In the genomic region with DNA sequence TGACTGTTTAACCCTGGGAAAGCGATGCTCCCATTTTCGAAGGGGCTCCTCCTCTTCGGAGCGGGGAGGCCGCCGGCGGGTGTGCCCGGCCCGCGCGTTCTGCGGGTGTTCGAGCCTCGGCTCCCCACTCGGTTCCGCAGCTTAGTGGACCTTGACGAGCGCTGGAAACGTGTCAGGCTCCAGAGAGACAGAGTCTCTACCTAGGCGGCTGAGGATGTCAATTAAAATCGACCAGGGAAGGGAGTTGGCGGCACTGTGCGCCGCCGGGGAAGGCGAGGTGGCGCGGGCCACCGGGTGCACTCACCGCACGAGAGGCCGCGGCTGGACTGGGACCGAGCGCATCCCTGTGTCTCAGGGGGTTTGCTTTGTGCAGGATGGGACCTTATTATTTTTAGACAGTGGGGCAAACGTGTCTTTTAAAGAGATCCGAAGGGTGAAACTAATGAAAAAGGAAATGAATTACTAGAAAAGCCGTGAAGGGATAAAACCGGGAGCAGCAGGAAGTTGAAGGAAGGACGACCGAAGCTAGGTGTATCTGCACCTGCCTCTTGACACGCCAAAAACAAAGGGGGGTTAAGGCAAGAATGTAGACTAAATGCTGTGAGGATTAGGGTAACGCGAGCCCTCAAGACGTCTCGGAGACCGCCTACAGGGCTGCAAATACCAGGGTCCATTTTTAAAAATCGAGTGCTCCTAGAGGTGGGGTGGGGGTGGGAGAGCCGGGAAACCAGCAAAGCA, we compare ENCODE assay signal across 16 cellular contexts. TPM values are rescaled to one million over a fixed set of nuclear protein-coding genes. Genes with fewer than 3 reads are reported as not detected.
A peak's percentile ranks its signal among the peaks of the same experiment; 100 is the strongest.
DNase-seq lines count a peak whose midpoint lies in the region; ATAC-seq and TF ChIP-seq lines count a peak whose summit lies in the region.
"Had no signal": no experiment of that assay in that cellular context is flagged by ENCODE, and none has a peak within 500 bp of the region (broad histone marks: within the 10 kb centered on the region; RNA-seq: fewer than 3 reads in every experiment).

No MANE protein-coding gene starts in this region.

- peak overlapping the region in 2 of 3 donors; percentile 3 to 56 for H3K4me3 ChIP-seq in breast epithelium
- H3K4me3 ChIP-seq in iPS-18c (ENCODE audit: insufficient read depth, low read depth, low read length): peak overlapping the region; percentile 50
- H3K4me3 ChIP-seq in thoracic aorta: peak overlapping the region; percentile 50
- H3K4me3 ChIP-seq: SK-N-MC had no signal

- intact Hi-C loops in breast epithelium (cut with DNase I; ENCODE audit: low total_unique reads): no loop called here
- intact Hi-C loops in MCF 10A (cut with micrococcal nuclease): loop anchor here (5.0 kb wide), 1 partner anchor 48 kb away; no protein-coding TSS in a partner anchor

- H3K36me3 ChIP-seq in breast epithelium: no peaks in the 10 kb centered on the region
- H3K36me3 ChIP-seq in thoracic aorta: no peaks in the 10 kb centered on the region
- H3K36me3 ChIP-seq: BLaER1 treated with 17β-estradiol and CSF1 and Interleukin-3, amounts not matched to agents 10 nM and 100 nM had no signal

- H3K9me3 ChIP-seq in breast epithelium (no peaks in the 10 kb centered on the region), iPS-18c (ENCODE audit: control insufficient read depth, insufficient read depth, low read length) (peaks cover 2% of the 10 kb centered on the region), thoracic aorta (no peaks in the 10 kb centered on the region)

- H3K27ac ChIP-seq in breast epithelium (no peak overlapping the region), thoracic aorta (no peak overlapping the region)
- H3K27ac ChIP-seq: BLaER1 treated with 17β-estradiol and CSF1 and Interleukin-3, amounts not matched to agents 10 nM and 100 nM; SK-N-MC; VCaP had no signal

- POLR2A ChIA-PET in MCF 10A (lab: Yijun Ruan, JAX) (interaction anchor here (0.7 kb wide), 1 partner anchor 25 kb away, joined by 5 read pairs; no protein-coding TSS in a partner anchor), WTC11 (lab: Charles Lee) (interaction anchor here (1.7 kb wide), 1 partner anchor 14 kb away, joined by 3 read pairs; no protein-coding TSS in a partner anchor)

- H3K27ac Mint-ChIP-seq in MCF 10A (ENCODE audit: low read depth, unreplicated experiment) (no peak overlapping the region), WTC11 (no peak overlapping the region; the same call in 1 of the 2 replicates)
- H3K27ac Mint-ChIP-seq: stimulated activated naive CD8-positive, alpha-beta T cell treated with anti-CD3 and anti-CD28 coated beads, Interleukin-15, Interleukin-2, amounts not matched to agents 100 ng/mL and 50 ng/mL, for 24 hours had no signal

- no peak for TF ChIP-seq CTCF in breast epithelium (IDR thresholded peaks at IDR 0.05)
- no peak for TF ChIP-seq CTCF in MCF 10A (IDR thresholded peaks at IDR 0.05; ENCODE audit: unreplicated experiment)
- TF ChIP-seq CTCF in WTC11 (IDR thresholded peaks at IDR 0.05): no peak
- no peak for TF ChIP-seq CTCF in thoracic aorta (IDR thresholded peaks at IDR 0.05)

- H3K4me1 ChIP-seq in breast epithelium (peaks cover 4 to 16% of the 10 kb centered on the region in 2 donors), thoracic aorta (ENCODE audit: control insufficient read depth in 1 of 2, low read depth in 2 of 2) (peaks cover 31 to 37% of the 10 kb centered on the region in 2 donors)

- no peak for DNase-seq in breast epithelium (ENCODE audit: low spot score in 2 of 2)
- no peak for DNase-seq in MCF 10A (ENCODE audit: unreplicated experiment)
- no peak for DNase-seq in WTC11 (ENCODE audit: low spot score)
- DNase-seq in thoracic aorta (ENCODE audit: low spot score): no peak
- DNase-seq in NCI-H2081 (lab: John Stamatoyannopoulos, UW): no peak
- DNase-seq: activated T-cell treated with anti-CD3 and anti-CD28 coated beads, Interleukin-2, amount 50 U/mL, for 4 hours; effector CD4-positive, alpha-beta T cell; foreskin fibroblast; NCI-H2171 treated with DMSO at 0.1 percent for 48 hours had no signal

- no peaks in the 10 kb centered on the region for H3K36me3 Mint-ChIP-seq in MCF 10A (ENCODE audit: insufficient read depth, unreplicated experiment)
- no peaks in the 10 kb centered on the region for H3K36me3 Mint-ChIP-seq in WTC11

- TF ChIP-seq POLR2A in breast epithelium (IDR thresholded peaks at IDR 0.05): no peak

- CTCF ChIA-PET in MCF 10A (lab: Yijun Ruan, JAX) (interaction anchor here (0.6 to 1.1 kb wide), 2 partner anchors 9 to 67 kb away, joined by 3 read pairs; no protein-coding TSS in a partner anchor), WTC11 (lab: Charles Lee) (interaction anchor here (1.1 to 1.8 kb wide), 4 partner anchors 17 to 57 kb away, joined by 3 to 5 read pairs (median 4); no protein-coding TSS in a partner anchor)

- H3K27me3 Mint-ChIP-seq in MCF 10A (ENCODE audit: insufficient read depth, unreplicated experiment) (peaks cover 94% of the 10 kb centered on the region), WTC11 (ENCODE audit: low read depth) (peaks cover 76% of the 10 kb centered on the region)

- peaks cover 14 to 100% of the 10 kb centered on the region in 2 donors for H3K27me3 ChIP-seq in breast epithelium
- H3K27me3 ChIP-seq in thoracic aorta (replicated peaks; ENCODE audit: insufficient read depth): peaks cover 39% of the 10 kb centered on the region

- H3K4me1 Mint-ChIP-seq in MCF 10A (ENCODE audit: insufficient read depth, unreplicated experiment): no peaks in the 10 kb centered on the region
- peaks cover 78% of the 10 kb centered on the region for H3K4me1 Mint-ChIP-seq in WTC11

- ATAC-seq in WTC11 (peak; percentile 5), thoracic aorta (ENCODE audit: insufficient number of reproducible peaks, low FRiP score, low read depth) (no peak), HG03520 (IDR thresholded peaks at IDR 0.05; ENCODE audit: unreplicated experiment) (no peak), HG02973 (IDR thresholded peaks at IDR 0.05; ENCODE audit: unreplicated experiment) (no peak)
- ATAC-seq: activated T-cell treated with anti-CD3 and anti-CD28 coated beads, Interleukin-2, amount 50 U/mL, for 4 hours had no signal

- H3K4me3 Mint-ChIP-seq in MCF 10A (ENCODE audit: unreplicated experiment) (no peak overlapping the region), WTC11 (peak overlapping the region; percentile 82)
- H3K4me3 Mint-ChIP-seq: activated T-cell treated with anti-CD3 and anti-CD28 coated beads, Interleukin-2, amount 50 U/mL, for 4 hours had no signal

- BruUV-seq in MCF 10A (replicated peaks; lab: Mats Ljungman, UMichigan): no TSS peak

- H3K9me3 Mint-ChIP-seq in MCF 10A (ENCODE audit: unreplicated experiment) (no peaks in the 10 kb centered on the region), WTC11 (no peaks in the 10 kb centered on the region)
- H3K9me3 Mint-ChIP-seq: activated T-cell treated with anti-CD3 and anti-CD28 coated beads, Interleukin-2, amount 50 U/mL, for 4 hours; stimulated activated naive CD8-positive, alpha-beta T cell treated with anti-CD3 and anti-CD28 coated beads, Interleukin-15, Interleukin-2, amounts not matched to agents 100 ng/mL and 50 ng/mL, for 24 hours had no signal

TF ChIP-seq in WTC11, 78 proteins besides CTCF, POLR2A, EP300 and RAD21:
- TF ChIP-seq TEAD1 (CRISPR knock-in tag; IDR thresholded peaks at IDR 0.05) (peak; percentile 57; the same call in 1 of the 2 replicates), ZNF219 (CRISPR knock-in tag; IDR thresholded peaks at IDR 0.05; ENCODE audit: borderline replicate concordance) (no peak), ZNF423 (CRISPR knock-in tag; IDR thresholded peaks at IDR 0.05) (0 out of 2 replicates have a peak, but pooled peaks have one; percentile 22), ETV6 (CRISPR knock-in tag; IDR thresholded peaks at IDR 0.05) (no peak)
- TF ChIP-seq, protein P1, sequence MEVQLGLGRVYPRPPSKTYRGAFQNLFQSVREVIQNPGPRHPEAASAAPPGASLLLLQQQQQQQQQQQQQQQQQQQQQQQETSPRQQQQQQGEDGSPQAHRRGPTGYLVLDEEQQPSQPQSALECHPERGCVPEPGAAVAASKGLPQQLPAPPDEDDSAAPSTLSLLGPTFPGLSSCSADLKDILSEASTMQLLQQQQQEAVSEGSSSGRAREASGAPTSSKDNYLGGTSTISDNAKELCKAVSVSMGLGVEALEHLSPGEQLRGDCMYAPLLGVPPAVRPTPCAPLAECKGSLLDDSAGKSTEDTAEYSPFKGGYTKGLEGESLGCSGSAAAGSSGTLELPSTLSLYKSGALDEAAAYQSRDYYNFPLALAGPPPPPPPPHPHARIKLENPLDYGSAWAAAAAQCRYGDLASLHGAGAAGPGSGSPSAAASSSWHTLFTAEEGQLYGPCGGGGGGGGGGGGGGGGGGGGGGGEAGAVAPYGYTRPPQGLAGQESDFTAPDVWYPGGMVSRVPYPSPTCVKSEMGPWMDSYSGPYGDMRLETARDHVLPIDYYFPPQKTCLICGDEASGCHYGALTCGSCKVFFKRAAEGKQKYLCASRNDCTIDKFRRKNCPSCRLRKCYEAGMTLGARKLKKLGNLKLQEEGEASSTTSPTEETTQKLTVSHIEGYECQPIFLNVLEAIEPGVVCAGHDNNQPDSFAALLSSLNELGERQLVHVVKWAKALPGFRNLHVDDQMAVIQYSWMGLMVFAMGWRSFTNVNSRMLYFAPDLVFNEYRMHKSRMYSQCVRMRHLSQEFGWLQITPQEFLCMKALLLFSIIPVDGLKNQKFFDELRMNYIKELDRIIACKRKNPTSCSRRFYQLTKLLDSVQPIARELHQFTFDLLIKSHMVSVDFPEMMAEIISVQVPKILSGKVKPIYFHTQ (CRISPR knock-in tag; IDR thresholded peaks at IDR 0.05): no peak

RNA-seq across cellular contexts. Expression of a gene that starts 5.6 kb away (rescaled TPM):
- not detected for total RNA-seq in breast epithelium
- 0.07 TPM in 1 of 2 replicates, not detected in the other for total RNA-seq in MCF 10A (2022)
- 7.7 to 19.2 TPM (median 9.2 TPM) in 3 replicates for total RNA-seq in WTC11 (2021)
- not detected for total RNA-seq in thoracic aorta
